16 cellular contexts compared by ENCODE assay signal in genomic region chr9:17742065-17742464, GRCh38.
DNase-seq lines count a peak whose midpoint lies in the region; ATAC-seq and TF ChIP-seq lines count a peak whose summit lies in the region.
"Had no signal": no experiment of that assay in that cellular context is flagged by ENCODE, and none has a peak within 500 bp of the region (broad histone marks: within the 10 kb centered on the region; RNA-seq: fewer than 3 reads in every experiment).

No MANE protein-coding gene starts in this region.

- dilution Hi-C loops in mammary epithelial cell (cut with HindIII; ENCODE audit: low sequenced_read_pairs), result no loop called here

- CTCF ChIA-PET in MCF 10A (lab: Yijun Ruan, JAX) (interaction anchor here (0.6 to 1.0 kb wide), 2 partner anchors 222 to 757 kb away, joined by 3 read pairs; no protein-coding TSS in a partner anchor), mammary epithelial cell (lab: Charles Lee; ENCODE audit: low non-redundant PET) (no interaction called here)

- H3K27me3 Mint-ChIP-seq in MCF 10A (ENCODE audit: insufficient read depth, unreplicated experiment), result no peaks in the 10 kb centered on the region
- H3K27me3 Mint-ChIP-seq: stimulated activated memory B cell treated with anti-CD40 and anti-IgM and Interleukin-4, amounts not matched to agents 10 μg/mL and 1 μg/mL and 100 μg/mL, for 72 hours had no signal

- H3K4me1 Mint-ChIP-seq in MCF 10A (ENCODE audit: insufficient read depth, unreplicated experiment), result no peaks in the 10 kb centered on the region
- H3K4me1 Mint-ChIP-seq: stimulated activated memory B cell treated with anti-CD40 and anti-IgM and Interleukin-4, amounts not matched to agents 10 μg/mL and 1 μg/mL and 100 μg/mL, for 72 hours had no signal

- H3K4me3 Mint-ChIP-seq in MCF 10A (ENCODE audit: unreplicated experiment), result no peak overlapping the region
- H3K4me3 Mint-ChIP-seq: stimulated activated memory B cell treated with anti-CD40 and anti-IgM and Interleukin-4, amounts not matched to agents 10 μg/mL and 1 μg/mL and 100 μg/mL, for 72 hours had no signal

- no peak overlapping the region for H2AFZ ChIP-seq in mammary epithelial cell (ENCODE audit: low read depth, low read length)

- no peak overlapping the region for H3K27ac Mint-ChIP-seq in MCF 10A (ENCODE audit: low read depth, unreplicated experiment)
- H3K27ac Mint-ChIP-seq: stimulated activated memory B cell treated with anti-CD40 and anti-IgM and Interleukin-4, amounts not matched to agents 10 μg/mL and 1 μg/mL and 100 μg/mL, for 72 hours had no signal

- no peak overlapping the region for H3K27ac ChIP-seq in mammary epithelial cell (ENCODE audit: insufficient read depth, low read depth, low read length)
- H3K27ac ChIP-seq in Peyer's patch, result no peak overlapping the region
- H3K27ac ChIP-seq: prostate gland had no signal

- BruUV-seq in MCF 10A (replicated peaks; lab: Mats Ljungman, UMichigan), result no TSS peak
- no TSS peak for BruUV-seq in mammary epithelial cell (replicated peaks; lab: Mats Ljungman, UMichigan)

- H3K9ac ChIP-seq in mammary epithelial cell (ENCODE audit: insufficient read depth, low read length), result no peak overlapping the region

- H3K36me3 Mint-ChIP-seq in MCF 10A (ENCODE audit: insufficient read depth, unreplicated experiment), result no peaks in the 10 kb centered on the region
- H3K36me3 Mint-ChIP-seq: stimulated activated memory B cell treated with anti-CD40 and anti-IgM and Interleukin-4, amounts not matched to agents 10 μg/mL and 1 μg/mL and 100 μg/mL, for 72 hours had no signal

- no peak for TF ChIP-seq POLR2A in Peyer's patch (IDR thresholded peaks at IDR 0.05)

- H3K79me2 ChIP-seq in mammary epithelial cell (ENCODE audit: insufficient read depth, low read length), result no peaks in the 10 kb centered on the region

- TF ChIP-seq CTCF in MCF 10A (IDR thresholded peaks at IDR 0.05; ENCODE audit: unreplicated experiment) (no peak), mammary epithelial cell (conservative IDR thresholded peaks at IDR 0.05 in 1 of 2, IDR thresholded peaks at IDR 0.05 in 1 of 2; ENCODE audit: extremely low read depth in 1 of 2, insufficient read depth in 1 of 2, low read depth in 1 of 2, low read length in 2 of 2) (peak in 1 of 2 donors; percentile 9), Peyer's patch (IDR thresholded peaks at IDR 0.05) (no peak)

- DNase-seq in MCF 10A (ENCODE audit: unreplicated experiment) (peak; percentile 34), mammary epithelial cell (no peak), NCI-H69 (lab: John Stamatoyannopoulos, UW) (peak; percentile 91), foreskin melanocyte (peak; percentile 2), Peyer's patch (no peak)
- DNase-seq: activated CD4-positive, alpha-beta T cell treated with anti-CD3 and anti-CD28 coated beads, Interleukin-2, amount 50 U/mL, for 4 hours; activated effector memory CD4-positive, alpha-beta T cell treated with anti-CD3 and anti-CD28 coated beads, Interleukin-2, amount 50 U/mL, for 16 hours; effector memory CD4-positive, alpha-beta T cell; GDM1; NCI-H1105; stimulated activated CD4-positive, alpha-beta T cell treated with anti-CD3 and anti-CD28 coated beads, Interleukin-2, amount 100 ng/mL, for 24 hours had no signal

- no peak overlapping the region for H3K4me3 ChIP-seq in mammary epithelial cell (replicated peaks in 1 of 3; ENCODE audit: insufficient read depth in 1 of 3, low read depth in 2 of 3, low read length in 3 of 3)
- H3K4me3 ChIP-seq in Peyer's patch, result no peak overlapping the region
- H3K4me3 ChIP-seq: prostate gland had no signal

- H4K20me1 ChIP-seq in mammary epithelial cell (ENCODE audit: insufficient read depth, low read length), result no peaks in the 10 kb centered on the region

- H3K9me3 Mint-ChIP-seq in MCF 10A (ENCODE audit: unreplicated experiment), result no peaks in the 10 kb centered on the region

- 33% methylated on average over 3 of the region's 3 CpGs for WGBS in mammary epithelial cell (ENCODE audit: low coverage, missing lambda C conversion rate)

- no peaks in the 10 kb centered on the region for H3K9me3 ChIP-seq in mammary epithelial cell (replicated peaks; ENCODE audit: insufficient read depth, low read length)
- no peaks in the 10 kb centered on the region for H3K9me3 ChIP-seq in Peyer's patch
- H3K9me3 ChIP-seq: prostate gland had no signal

- H3K4me1 ChIP-seq in mammary epithelial cell (ENCODE audit: insufficient read depth, low read length), result no peaks in the 10 kb centered on the region
- H3K4me1 ChIP-seq in Peyer's patch, result no peaks in the 10 kb centered on the region
- H3K4me1 ChIP-seq: prostate gland had no signal

- H3K36me3 ChIP-seq in mammary epithelial cell (ENCODE audit: insufficient read depth, low read length) (no peaks in the 10 kb centered on the region), Peyer's patch (no peaks in the 10 kb centered on the region)
- H3K36me3 ChIP-seq: prostate gland had no signal

- no peak overlapping the region for H3K4me2 ChIP-seq in mammary epithelial cell (ENCODE audit: insufficient read depth, low read depth, low read length)

- H3K27me3 ChIP-seq in mammary epithelial cell (ENCODE audit: insufficient read depth, low read length) (no peaks in the 10 kb centered on the region), Peyer's patch (no peaks in the 10 kb centered on the region)

- no peak for ATAC-seq in HG02610 (IDR thresholded peaks at IDR 0.05; ENCODE audit: unreplicated experiment)
- ATAC-seq in GM19035 (IDR thresholded peaks at IDR 0.05; ENCODE audit: unreplicated experiment), result no peak
- ATAC-seq in activated CD4-positive, CD25-positive, alpha-beta regulatory T cell treated with anti-CD3 and anti-CD28 coated beads, Interleukin-2, amount 50 U/mL, for 24 hours, result no peak
- ATAC-seq: stimulated activated memory B cell treated with anti-CD40 and anti-IgM and Interleukin-4, amounts not matched to agents 10 μg/mL and 1 μg/mL and 100 μg/mL, for 72 hours had no signal

- POLR2A ChIA-PET in MCF 10A (lab: Yijun Ruan, JAX), result no interaction called here

- intact Hi-C loops in MCF 10A (cut with micrococcal nuclease), result no loop called here
- intact Hi-C loops in mammary epithelial cell (cut with micrococcal nuclease), result no loop called here

- in situ Hi-C loops in mammary epithelial cell (cut with MboI; ENCODE audit: low sequenced_read_pairs in 2 of 2), result no loop called here

Comparison
In these comparisons a context has a peak if more than half of its experiments do, and no peak if none do; other contexts are left out.
1. DNase-seq: peak in MCF 10A (single experiment), NCI-H69 (single experiment) and foreskin melanocyte (single experiment); none in mammary epithelial cell (single experiment) and Peyer's patch (0 of 3).